ENCODE assay signal across 25 cellular contexts in genomic region chr2:25178976-25179375, GRCh38. TPM values are rescaled to one million over a fixed set of nuclear protein-coding genes. Genes with fewer than 3 reads are reported as not detected.
"Had no signal": no experiment of that assay in that cellular context is flagged by ENCODE, and none has a peak within 500 bp of the region (broad histone marks: within the 10 kb centered on the region; RNA-seq: fewer than 3 reads in every experiment).

No MANE protein-coding gene starts in this region.

- H3K4me3 Mint-ChIP-seq: effector memory CD8-positive, alpha-beta T cell; immature natural killer cell; naive thymus-derived CD8-positive, alpha-beta T cell; nephron progenitor cell; stimulated activated naive B cell treated with anti-CD40 and anti-IgM and Interleukin-4, amounts not matched to agents 10 μg/mL and 1 μg/mL and 100 μg/mL, for 72 hours; stimulated activated naive CD8-positive, alpha-beta T cell treated with anti-CD3 and anti-CD28 coated beads, Interleukin-15, Interleukin-2, amounts not matched to agents 100 ng/mL and 50 ng/mL, for 24 hours had no signal

- H3K27ac ChIP-seq: lower lobe of right lung, neutrophil, pancreas, right atrium auricular region, thoracic aorta, tibial nerve, upper lobe of left lung, uterus had no signal

- ATAC-seq: effector memory CD8-positive, alpha-beta T cell; left colon; left ventricle myocardium superior; lower lobe of right lung; naive thymus-derived CD8-positive, alpha-beta T cell; pancreas; sciatic nerve; stimulated activated naive B cell treated with anti-CD40 and anti-IgM and Interleukin-4, amounts not matched to agents 10 μg/mL and 1 μg/mL and 100 μg/mL, for 72 hours had no signal

- H3K27ac Mint-ChIP-seq: effector memory CD8-positive, alpha-beta T cell; immature natural killer cell; naive thymus-derived CD8-positive, alpha-beta T cell; nephron progenitor cell; progenitor cell of endocrine pancreas; stimulated activated naive B cell treated with anti-CD40 and anti-IgM and Interleukin-4, amounts not matched to agents 10 μg/mL and 1 μg/mL and 100 μg/mL, for 72 hours; stimulated activated naive CD8-positive, alpha-beta T cell treated with anti-CD3 and anti-CD28 coated beads, Interleukin-15, Interleukin-2, amounts not matched to agents 100 ng/mL and 50 ng/mL, for 24 hours had no signal

- H3K9me3 Mint-ChIP-seq: effector memory CD8-positive, alpha-beta T cell; naive thymus-derived CD8-positive, alpha-beta T cell; stimulated activated naive B cell treated with anti-CD40 and anti-IgM and Interleukin-4, amounts not matched to agents 10 μg/mL and 1 μg/mL and 100 μg/mL, for 72 hours; stimulated activated naive CD8-positive, alpha-beta T cell treated with anti-CD3 and anti-CD28 coated beads, Interleukin-15, Interleukin-2, amounts not matched to agents 100 ng/mL and 50 ng/mL, for 24 hours had no signal

- H3K36me3 ChIP-seq: lower lobe of right lung, neutrophil, pancreas, right atrium auricular region, thoracic aorta, tibial nerve, upper lobe of left lung, uterus had no signal

- H3K4me3 ChIP-seq: lower lobe of right lung, pancreas, right atrium auricular region, thoracic aorta, tibial nerve, upper lobe of left lung, uterus had no signal

- H3K27me3 ChIP-seq: pancreas, right atrium auricular region, tibial nerve, upper lobe of left lung, uterus had no signal

- DNase-seq: cortex of kidney; effector memory CD8-positive, alpha-beta T cell; erythroblast; hypothalamus; immature natural killer cell; islet precursor cell; kidney glomerular epithelial cell; left colon; left ventricle myocardium superior; lower lobe of right lung; naive thymus-derived CD8-positive, alpha-beta T cell; nephron progenitor cell; stimulated activated naive B cell treated with anti-CD40 and anti-IgM and Interleukin-4, amounts not matched to agents 10 μg/mL and 1 μg/mL and 100 μg/mL, for 72 hours; upper lobe of left lung; uterus had no signal

- H3K36me3 Mint-ChIP-seq: immature natural killer cell; naive thymus-derived CD8-positive, alpha-beta T cell; stimulated activated naive B cell treated with anti-CD40 and anti-IgM and Interleukin-4, amounts not matched to agents 10 μg/mL and 1 μg/mL and 100 μg/mL, for 72 hours had no signal

- H3K4me1 ChIP-seq: lower lobe of right lung, right atrium auricular region, tibial nerve, upper lobe of left lung, uterus had no signal

- H3K4me1 Mint-ChIP-seq: immature natural killer cell had no signal

- H3K9me3 ChIP-seq: lower lobe of right lung, neutrophil, pancreas, right atrium auricular region, thoracic aorta, uterus had no signal

RNA-seq across cellular contexts. Expression of gene POMC, which starts 10.6 kb away (rescaled TPM):
- total RNA-seq: fibroblast of villous mesenchyme, myocyte had no signal
